Comparison of ENCODE assay signal across 10 cellular contexts in genomic region chr22:19149962-19150361, GRCh38. TPM values are rescaled to one million over a fixed set of nuclear protein-coding genes. Genes with fewer than 3 reads are reported as not detected.
DNase-seq lines count a peak whose midpoint lies in the region; ATAC-seq and TF ChIP-seq lines count a peak whose summit lies in the region.
"Had no signal": no experiment of that assay in that cellular context is flagged by ENCODE, and none has a peak within 500 bp of the region (broad histone marks: within the 10 kb centered on the region; RNA-seq: fewer than 3 reads in every experiment).

Gene GSC2, minus strand, starts transcription at chr22:19150292. Its CDS starts 9 bp downstream, at chr22:19150283.

- peaks cover 53% of the 10 kb centered on the region for H3K27me3 Mint-ChIP-seq in activated CD4-positive, alpha-beta T cell treated with anti-CD3 and anti-CD28 coated beads, Interleukin-2, amount 10 ng/mL, durations not matched to agents 24 days and 14 days
- H3K27me3 Mint-ChIP-seq in stimulated activated memory B cell treated with anti-CD40 and anti-IgM and Interleukin-4, amounts not matched to agents 10 μg/mL and 1 μg/mL and 100 μg/mL, for 72 hours = peaks cover 61% of the 10 kb centered on the region

- TF ChIP-seq CTCF in WERI-Rb-1 (IDR thresholded peaks at IDR 0.05; ENCODE audit: low read depth, low read length) = no peak

- no peak for ATAC-seq in stimulated activated memory B cell treated with anti-CD40 and anti-IgM and Interleukin-4, amounts not matched to agents 10 μg/mL and 1 μg/mL and 100 μg/mL, for 72 hours
- no peak for ATAC-seq in left colon
- ATAC-seq: body of pancreas had no signal

- peaks cover 53% of the 10 kb centered on the region for H3K27me3 ChIP-seq in WERI-Rb-1 (ENCODE audit: insufficient read depth, low read depth, severe bottlenecking)

- H3K4me1 Mint-ChIP-seq in activated CD4-positive, alpha-beta T cell treated with anti-CD3 and anti-CD28 coated beads, Interleukin-2, amount 10 ng/mL, durations not matched to agents 24 days and 14 days = peaks cover 3% of the 10 kb centered on the region
- H3K4me1 Mint-ChIP-seq in stimulated activated memory B cell treated with anti-CD40 and anti-IgM and Interleukin-4, amounts not matched to agents 10 μg/mL and 1 μg/mL and 100 μg/mL, for 72 hours = peaks cover 13% of the 10 kb centered on the region

- no peaks in the 10 kb centered on the region for H3K9me3 Mint-ChIP-seq in activated CD4-positive, alpha-beta T cell treated with anti-CD3 and anti-CD28 coated beads, Interleukin-2, amount 10 ng/mL, durations not matched to agents 24 days and 14 days
- H3K9me3 Mint-ChIP-seq in stimulated activated memory B cell treated with anti-CD40 and anti-IgM and Interleukin-4, amounts not matched to agents 10 μg/mL and 1 μg/mL and 100 μg/mL, for 72 hours = peaks cover 3% of the 10 kb centered on the region

- H3K9me3 ChIP-seq in WERI-Rb-1 (ENCODE audit: severe bottlenecking) = peaks cover 3% of the 10 kb centered on the region
- H3K9me3 ChIP-seq: body of pancreas had no signal

- DNase-seq in activated CD4-positive, alpha-beta T cell treated with anti-CD3 and anti-CD28 coated beads, Interleukin-2, amount 10 ng/mL, durations not matched to agents 24 days and 14 days = no peak
- no peak for DNase-seq in activated CD4-positive, alpha-beta T cell treated with anti-CD3 and anti-CD28 coated beads for 48 hours
- DNase-seq in WERI-Rb-1 = no peak
- peak; percentile 70 for DNase-seq in iPS-NIHi11 (ENCODE audit: low spot score)
- no peak for DNase-seq in left colon
- no peak for DNase-seq in DMS79 (lab: John Stamatoyannopoulos, UW)
- no peak for DNase-seq in COLO668 (lab: John Stamatoyannopoulos, UW; ENCODE audit: unreplicated experiment)
- DNase-seq: body of pancreas, MV-4-11 had no signal

- no peaks in the 10 kb centered on the region for H3K36me3 ChIP-seq in WERI-Rb-1

- intact Hi-C loops in activated CD4-positive, alpha-beta T cell treated with anti-CD3 and anti-CD28 coated beads, Interleukin-2, amount 10 ng/mL, durations not matched to agents 24 days and 14 days (cut with micrococcal nuclease) = no loop called here
- intact Hi-C loops in left colon (cut with DNase I, micrococcal nuclease) = no loop called here

- no peak within 1 kb of the TSS for H3K27ac Mint-ChIP-seq in activated CD4-positive, alpha-beta T cell treated with anti-CD3 and anti-CD28 coated beads, Interleukin-2, amount 10 ng/mL, durations not matched to agents 24 days and 14 days
- H3K27ac Mint-ChIP-seq in stimulated activated memory B cell treated with anti-CD40 and anti-IgM and Interleukin-4, amounts not matched to agents 10 μg/mL and 1 μg/mL and 100 μg/mL, for 72 hours = no peak within 1 kb of the TSS

- no peak within 1 kb of the TSS for H3K27ac ChIP-seq in WERI-Rb-1
- H3K27ac ChIP-seq: body of pancreas had no signal

- peak within 1 kb of the TSS; percentile 81 for H3K4me3 Mint-ChIP-seq in activated CD4-positive, alpha-beta T cell treated with anti-CD3 and anti-CD28 coated beads, Interleukin-2, amount 10 ng/mL, durations not matched to agents 24 days and 14 days
- H3K4me3 Mint-ChIP-seq in stimulated activated memory B cell treated with anti-CD40 and anti-IgM and Interleukin-4, amounts not matched to agents 10 μg/mL and 1 μg/mL and 100 μg/mL, for 72 hours = peak within 1 kb of the TSS; percentile 62

- H3K4me3 ChIP-seq in WERI-Rb-1 (ENCODE audit: low read depth, low read length) = peak within 1 kb of the TSS; percentile 37
- H3K4me3 ChIP-seq: body of pancreas had no signal

- peaks cover 4% of the 10 kb centered on the region for H3K36me3 Mint-ChIP-seq in activated CD4-positive, alpha-beta T cell treated with anti-CD3 and anti-CD28 coated beads, Interleukin-2, amount 10 ng/mL, durations not matched to agents 24 days and 14 days (ENCODE audit: low read depth)
- no peaks in the 10 kb centered on the region for H3K36me3 Mint-ChIP-seq in stimulated activated memory B cell treated with anti-CD40 and anti-IgM and Interleukin-4, amounts not matched to agents 10 μg/mL and 1 μg/mL and 100 μg/mL, for 72 hours

RNA-seq across cellular contexts. Expression of gene GSC2, which starts in this region (rescaled TPM):
- total RNA-seq in activated CD4-positive, alpha-beta T cell treated with anti-CD3 and anti-CD28 coated beads, Interleukin-2, amount 10 ng/mL, durations not matched to agents 24 days and 14 days = not detected in 2 replicates
- not detected for total RNA-seq in left colon
- total RNA-seq: body of pancreas had no signal
